In the genomic region with DNA sequence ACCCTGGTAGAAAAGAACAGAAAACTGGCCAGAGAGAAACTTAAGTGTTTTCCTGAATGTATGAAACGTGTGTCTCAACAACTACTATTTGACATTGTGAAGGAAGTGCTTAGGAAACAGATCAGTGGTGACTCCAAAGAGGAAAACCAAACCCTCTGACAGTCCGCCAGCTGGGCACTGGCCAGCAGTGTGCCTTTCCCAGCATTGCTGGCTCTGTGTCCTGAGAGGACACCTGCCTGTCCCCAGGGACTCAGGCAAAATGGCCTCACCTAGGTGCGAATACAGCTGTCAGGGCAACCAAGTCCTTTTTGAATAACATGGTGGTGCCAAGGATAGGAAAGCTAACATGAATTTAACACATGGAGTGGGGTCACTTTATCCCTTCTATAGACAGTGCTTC, we compare ENCODE assay signal across 19 cellular contexts.
A peak's percentile ranks its signal among the peaks of the same experiment; 100 is the strongest.
DNase-seq lines count a peak whose midpoint lies in the region; ATAC-seq and TF ChIP-seq lines count a peak whose summit lies in the region.
"Had no signal": no experiment of that assay in that cellular context is flagged by ENCODE, and none has a peak within 500 bp of the region (broad histone marks: within the 10 kb centered on the region; RNA-seq: fewer than 3 reads in every experiment).

No MANE protein-coding gene starts in this region.

- in situ Hi-C loops in GM23248 (cut with MboI) (no loop called here), gastrocnemius medialis (cut with MboI; ENCODE audit: low sequenced_read_pairs in 4 of 4) (no loop called here)

- TF ChIP-seq POLR2A in gastrocnemius medialis (IDR thresholded peaks at IDR 0.05) = no peak

- H3K9ac ChIP-seq in GM23248 = no peak overlapping the region

- no peaks in the 10 kb centered on the region for H3F3A ChIP-seq in GM23248 (ENCODE audit: insufficient read depth)

- DNase-seq in GM23248 (peak; percentile 30), NCI-H2196 treated with DMSO at 0.1 percent for 48 hours (lab: John Stamatoyannopoulos, UW; ENCODE audit: unreplicated experiment) (peak; percentile 53), heart right ventricle (peak; percentile 63 to 80), gastrocnemius medialis (peak; percentile 58 to 86), kidney tubule cell (ENCODE audit: low spot score) (no peak), BE2C (no peak)
- no peak for DNase-seq in stimulated activated naive CD8-positive, alpha-beta T cell treated with anti-CD3 and anti-CD28 coated beads, Interleukin-15, Interleukin-2, amounts not matched to agents 100 U/mL and 50 U/mL, for 24 hours
- DNase-seq in activated effector memory CD4-positive, alpha-beta T cell treated with anti-CD3 and anti-CD28 coated beads, Interleukin-2, amount 50 U/mL, for 16 hours = no peak
- DNase-seq: activated CD4-positive, alpha-beta T cell treated with anti-CD3 and anti-CD28 coated beads for 48 hours; activated T-cell treated with anti-CD3 and anti-CD28 coated beads for 4 hours; brain microvascular endothelial cell; EL; mesenchymal stem cell; NCI-H146; small intestine had no signal

- ATAC-seq in heart right ventricle (peak; percentile 55 to 97 (median 88)), gastrocnemius medialis (peak; percentile 93 to 97)
- ATAC-seq in stimulated activated naive CD8-positive, alpha-beta T cell treated with anti-CD3 and anti-CD28 coated beads, Interleukin-15, Interleukin-2, amounts not matched to agents 100 U/mL and 50 U/mL, for 24 hours = no peak
- ATAC-seq: activated naive CD4-positive, alpha-beta T cell treated with anti-CD3 and anti-CD28 coated beads, Interleukin-2, amount 50 U/mL, for 72 hours; K562; stimulated activated effector memory CD8-positive, alpha-beta T cell treated with anti-CD3 and anti-CD28 coated beads, Interleukin-12 subunit alpha, Interleukin-12 subunit beta, amount 100 ng/mL, for 72 hours had no signal

- H3K27me3 ChIP-seq in GM23248 (replicated peaks; ENCODE audit: insufficient read depth) (no peaks in the 10 kb centered on the region), heart right ventricle (no peaks in the 10 kb centered on the region), gastrocnemius medialis (no peaks in the 10 kb centered on the region), BE2C (peaks cover 18% of the 10 kb centered on the region)
- H3K27me3 ChIP-seq: brain microvascular endothelial cell had no signal

- H3K36me3 ChIP-seq in GM23248 (ENCODE audit: low read depth) = no peaks in the 10 kb centered on the region
- H3K36me3 ChIP-seq in heart right ventricle = no peaks in the 10 kb centered on the region
- H3K36me3 ChIP-seq in gastrocnemius medialis = no peaks in the 10 kb centered on the region
- no peaks in the 10 kb centered on the region for H3K36me3 ChIP-seq in BE2C
- H3K36me3 ChIP-seq: brain microvascular endothelial cell had no signal

- intact Hi-C loops in heart right ventricle (cut with DNase I) = no loop called here
- intact Hi-C loops in gastrocnemius medialis (cut with DNase I; ENCODE audit: low total_unique reads) = loop anchor here (1.0 to 5.0 kb wide), 2 partner anchors 9 to 55 kb away; no protein-coding TSS in a partner anchor

- H3K9me3 ChIP-seq in GM23248 (ENCODE audit: low read depth) (no peaks in the 10 kb centered on the region), heart right ventricle (no peaks in the 10 kb centered on the region), gastrocnemius medialis (no peaks in the 10 kb centered on the region), BE2C (no peaks in the 10 kb centered on the region)

- H3K4me1 ChIP-seq in GM23248 (ENCODE audit: insufficient read depth) = peaks cover 25% of the 10 kb centered on the region
- H3K4me1 ChIP-seq in heart right ventricle = peaks cover 0 to 14% (median 6%) of the 10 kb centered on the region in 9 donors
- H3K4me1 ChIP-seq in gastrocnemius medialis = peaks cover 15 to 17% of the 10 kb centered on the region in 2 donors
- no peaks in the 10 kb centered on the region for H3K4me1 ChIP-seq in BE2C

- H4K20me1 ChIP-seq in GM23248 (ENCODE audit: insufficient read depth) = no peaks in the 10 kb centered on the region

- no peak overlapping the region for H2AFZ ChIP-seq in GM23248

- WGBS in GM23248 (ENCODE audit: low coverage in 1 of 2, low lambda C conversion rate in 2 of 2, missing lambda C conversion rate in 2 of 2), 2 experiments = 67% methylated on average over 3 of the region's 3 CpGs
- 31 to 35% methylated on average over 3 of the region's 3 CpGs for WGBS in heart right ventricle, 2 donors

- TF ChIP-seq CTCF in heart right ventricle (IDR thresholded peaks at IDR 0.05) = no peak
- no peak for TF ChIP-seq CTCF in gastrocnemius medialis (IDR thresholded peaks at IDR 0.05 in 4 of 5, conservative IDR thresholded peaks at IDR 0.05 in 1 of 5)
- no peak for TF ChIP-seq CTCF in BE2C (IDR thresholded peaks at IDR 0.05; ENCODE audit: low read depth, low read length)

- H3K79me2 ChIP-seq in GM23248 (ENCODE audit: insufficient read depth) = no peaks in the 10 kb centered on the region

- H3K4me3 ChIP-seq in GM23248 = no peak overlapping the region
- H3K4me3 ChIP-seq in heart right ventricle = no peak overlapping the region
- H3K4me3 ChIP-seq in gastrocnemius medialis = no peak overlapping the region
- no peak overlapping the region for H3K4me3 ChIP-seq in BE2C (ENCODE audit: low read depth, low read length)
- H3K4me3 ChIP-seq: K562 had no signal

- H3K27ac ChIP-seq in GM23248 (no peak overlapping the region), heart right ventricle (no peak overlapping the region), gastrocnemius medialis (peak overlapping the region in 3 of 4 donors; percentile 8 to 56 (median 51))
- H3K27ac ChIP-seq: brain microvascular endothelial cell, C4-2B had no signal

- H3K9me2 ChIP-seq in GM23248 (ENCODE audit: insufficient read depth) = no peaks in the 10 kb centered on the region

- H3K4me2 ChIP-seq in GM23248 (ENCODE audit: unreplicated experiment) = no peak overlapping the region

Comparison
In these comparisons a context has a peak if more than half of its experiments do, and no peak if none do; other contexts are left out.
1. DNase-seq: peak in GM23248 (single experiment), NCI-H2196 treated with DMSO at 0.1 percent for 48 hours (single experiment), heart right ventricle (2 of 2) and gastrocnemius medialis (2 of 2); none in kidney tubule cell (single experiment), stimulated activated naive CD8-positive, alpha-beta T cell treated with anti-CD3 and anti-CD28 coated beads, Interleukin-15, Interleukin-2, amounts not matched to agents 100 U/mL and 50 U/mL, for 24 hours (single experiment), activated effector memory CD4-positive, alpha-beta T cell treated with anti-CD3 and anti-CD28 coated beads, Interleukin-2, amount 50 U/mL, for 16 hours (single experiment) and BE2C (single experiment).
2. H3K27ac ChIP-seq: peak in gastrocnemius medialis (3 of 4); none in GM23248 (single experiment) and heart right ventricle (0 of 10).